12 cellular contexts compared by ENCODE assay signal in the genomic region with DNA sequence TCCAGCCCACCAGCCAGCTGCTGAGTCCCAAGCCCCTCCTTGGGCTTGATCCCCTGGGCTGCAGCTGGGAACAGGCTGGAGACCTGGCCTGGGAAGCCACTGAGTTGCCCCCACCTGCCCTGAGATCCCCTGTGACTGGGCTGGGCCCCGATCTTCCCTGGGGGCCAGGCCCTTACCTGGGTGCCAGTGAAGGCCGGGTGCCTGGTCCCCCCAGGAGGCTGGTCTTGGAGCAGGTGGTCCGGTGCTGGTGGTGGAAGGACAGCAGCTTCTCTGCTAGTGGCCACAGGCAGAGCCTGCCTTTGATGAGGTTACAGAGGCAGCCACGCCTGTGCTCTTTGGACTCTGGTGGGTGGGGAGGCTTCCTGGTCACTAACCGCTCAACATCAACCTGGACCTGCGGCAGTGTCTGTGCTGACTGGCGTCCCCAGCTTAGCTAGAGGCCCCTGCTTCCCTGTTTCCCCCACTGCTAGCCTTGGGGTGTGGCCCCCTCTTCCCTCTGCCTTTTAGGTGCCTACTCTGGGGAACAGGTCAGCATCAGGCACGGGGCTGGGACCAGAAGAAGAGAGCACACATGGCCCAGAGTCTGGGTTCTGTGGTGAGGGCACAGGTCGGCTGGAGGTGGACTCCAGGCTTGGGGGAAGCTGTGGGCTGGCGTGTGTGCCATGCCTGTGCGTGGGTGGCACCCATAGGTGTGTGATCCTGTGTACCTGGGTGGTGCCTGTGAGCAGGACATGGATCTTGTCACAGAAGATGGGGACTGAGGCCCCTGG. TPM values are rescaled to one million over a fixed set of nuclear protein-coding genes. Genes with fewer than 3 reads are reported as not detected.
A peak's percentile ranks its signal among the peaks of the same experiment; 100 is the strongest.
DNase-seq lines count a peak whose midpoint lies in the region; ATAC-seq lines count a peak whose summit lies in the region.
"Had no signal": no experiment of that assay in that cellular context is flagged by ENCODE, and none has a peak within 500 bp of the region (broad histone marks: within the 10 kb centered on the region; RNA-seq: fewer than 3 reads in every experiment).

Gene EPS8L3 (minus strand): TSS at position 278 of the 770 bp plus-strand sequence. CDS start 2,174 bp downstream, outside the sequence.

- H3K9me3 Mint-ChIP-seq in effector memory CD8-positive, alpha-beta T cell: no peaks in the 10 kb centered on the region
- H3K9me3 Mint-ChIP-seq: WTC11 had no signal

- H3K4me1 Mint-ChIP-seq in effector memory CD8-positive, alpha-beta T cell (ENCODE audit: low read depth in 2 of 2): no peaks in the 10 kb centered on the region

- H3K27ac ChIP-seq in layer of hippocampus (ENCODE audit: low read depth, low read length): peak within 1 kb of the TSS; percentile 46
- no peak within 1 kb of the TSS for H3K27ac ChIP-seq in rectal smooth muscle tissue (ENCODE audit: low read depth, low read length)

- peaks cover 4 to 7% of the 10 kb centered on the region in 2 donors for H3K27me3 Mint-ChIP-seq in effector memory CD8-positive, alpha-beta T cell

- H3K4me3 ChIP-seq in H7 (ENCODE audit: insufficient read depth, low read depth, low read length) (no peak within 1 kb of the TSS), rectal smooth muscle tissue (ENCODE audit: low read length) (peak within 1 kb of the TSS; percentile 74)

- no peaks in the 10 kb centered on the region for H3K4me1 ChIP-seq in rectal smooth muscle tissue (ENCODE audit: control insufficient read depth, insufficient read depth, low read length)

- H3K9ac ChIP-seq in rectal smooth muscle tissue (ENCODE audit: low read length): peak within 1 kb of the TSS; percentile 88

- H3K36me3 Mint-ChIP-seq in effector memory CD8-positive, alpha-beta T cell (ENCODE audit: insufficient read depth): no peaks in the 10 kb centered on the region
- H3K36me3 Mint-ChIP-seq: WTC11 had no signal

- ATAC-seq in effector memory CD8-positive, alpha-beta T cell (replicated peaks): no peak
- ATAC-seq: WTC11 had no signal

- H3K27me3 ChIP-seq in H7 (ENCODE audit: control insufficient read depth, insufficient read depth, low read length): no peaks in the 10 kb centered on the region
- no peaks in the 10 kb centered on the region for H3K27me3 ChIP-seq in layer of hippocampus (ENCODE audit: control insufficient read depth, insufficient read depth, low read length)
- no peaks in the 10 kb centered on the region for H3K27me3 ChIP-seq in rectal smooth muscle tissue (ENCODE audit: control insufficient read depth, insufficient read depth, low read length)

- DNase-seq in H7: peak; percentile 39
- peak; percentile 96 for DNase-seq in SW480 (ENCODE audit: low spot score)
- no peak for DNase-seq in effector memory CD8-positive, alpha-beta T cell
- DNase-seq in GF-D8 (lab: John Stamatoyannopoulos, UW): no peak
- no peak for DNase-seq in ecto neural progenitor cell (ENCODE audit: low spot score)
- DNase-seq: NCI-H2081; stimulated activated CD4-positive, alpha-beta T cell treated with anti-CD3 and anti-CD28 coated beads, Interleukin-4, amount 100 ng/mL, for 4 hours had no signal

- H3K4me3 Mint-ChIP-seq in effector memory CD8-positive, alpha-beta T cell: no peak within 1 kb of the TSS
- H3K4me3 Mint-ChIP-seq: WTC11 had no signal

- peak within 1 kb of the TSS in 1 of 2 donors; percentile 47 for H3K27ac Mint-ChIP-seq in effector memory CD8-positive, alpha-beta T cell
- H3K27ac Mint-ChIP-seq: WTC11 had no signal

- H3K36me3 ChIP-seq in H7 (replicated peaks; ENCODE audit: control insufficient read depth, insufficient read depth, low read length): no peaks in the 10 kb centered on the region
- no peaks in the 10 kb centered on the region for H3K36me3 ChIP-seq in rectal smooth muscle tissue (ENCODE audit: control insufficient read depth, insufficient read depth, low read length)

RNA-seq across cellular contexts. Expression of gene EPS8L3, which starts in this region (rescaled TPM):
- not detected in 2 replicates for total RNA-seq in H7 (2014; rRNA removed; shearing (Covaris generic))
- total RNA-seq: RPMI7951, subcutaneous adipose tissue had no signal

Comparison
In these comparisons a context has a peak if more than half of its experiments do, and no peak if none do; other contexts are left out.
1. Peak in DNase-seq in H7; RNA of the gene not detected or under 1 TPM.